19 cellular contexts compared by ENCODE assay signal in the genomic region with DNA sequence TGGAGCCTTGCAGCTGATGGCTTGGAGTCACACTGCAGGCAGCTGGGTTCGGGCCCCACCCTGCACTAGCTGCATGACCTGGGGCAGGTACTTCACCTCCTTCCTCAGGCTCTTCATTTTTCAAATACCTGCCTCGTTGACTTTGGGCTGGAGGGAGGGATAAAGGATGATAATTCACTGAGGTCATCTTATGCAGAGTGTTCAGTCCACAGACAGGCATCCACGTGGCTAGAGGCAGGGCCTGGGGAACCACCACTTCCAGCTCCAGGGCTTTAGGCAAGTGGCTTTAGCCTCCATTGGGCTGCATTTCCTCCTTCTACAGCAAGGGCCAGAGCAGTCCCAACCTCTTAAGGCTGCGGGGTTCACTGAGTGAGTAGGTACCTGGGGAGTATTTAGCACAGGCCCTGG.
DNase-seq lines count a peak whose midpoint lies in the region; ATAC-seq lines count a peak whose summit lies in the region.
"Had no signal": no experiment of that assay in that cellular context is flagged by ENCODE, and none has a peak within 500 bp of the region (broad histone marks: within the 10 kb centered on the region; RNA-seq: fewer than 3 reads in every experiment).

No MANE protein-coding gene starts in this region.

- 64% methylated on average over 3 of the region's 4 CpGs for WGBS in mesenchymal stem cell

- no peaks in the 10 kb centered on the region for H3K27me3 ChIP-seq in mesenchymal stem cell (ENCODE audit: control insufficient read depth in 1 of 2, insufficient read depth in 1 of 2, low read length in 2 of 2)
- H3K27me3 ChIP-seq: neutrophil, right atrium auricular region had no signal

- H2BK5ac ChIP-seq in mesenchymal stem cell (ENCODE audit: low read depth, low read length, poor library complexity, severe bottlenecking): no peak overlapping the region

- H3K23ac ChIP-seq in mesenchymal stem cell (ENCODE audit: low read length in 2 of 2): no peak overlapping the region

- H3K18ac ChIP-seq in mesenchymal stem cell (ENCODE audit: low read depth in 1 of 2, low read length in 2 of 2): no peak overlapping the region

- peak; percentile 47 for DNase-seq in EL
- DNase-seq in M059J (ENCODE audit: low read depth): peak; percentile 45
- DNase-seq in mesenchymal stem cell: no peak
- no peak for DNase-seq in activated gamma-delta T cell (lab: John Stamatoyannopoulos, UW)
- DNase-seq: activated CD8-positive, alpha-beta T cell treated with anti-CD3 and anti-CD28 coated beads, Interleukin-2, amount 10 ng/mL, durations not matched to agents 7 days and 5 days; cerebellar nuclear complex; foreskin melanocyte; NCI-H1436; NCI-H524 treated with DMSO at 0.1 percent for 48 hours; OCI-M1; stimulated activated CD4-positive, alpha-beta T cell treated with anti-CD3 and anti-CD28 coated beads, Interleukin-2, amount 100 ng/mL, for 24 hours had no signal

- no peak overlapping the region for H4K8ac ChIP-seq in mesenchymal stem cell (ENCODE audit: low read length)

- H2AK5ac ChIP-seq in mesenchymal stem cell (ENCODE audit: low read length, severe bottlenecking): no peak overlapping the region

- H3K36me3 ChIP-seq in mesenchymal stem cell (ENCODE audit: control insufficient read depth in 1 of 2, insufficient read depth in 2 of 2, low read depth in 1 of 2, low read length in 2 of 2): peaks cover 13 to 24% of the 10 kb centered on the region in 2 experiments
- H3K36me3 ChIP-seq: neutrophil, right atrium auricular region had no signal

- no peak overlapping the region for H2BK120ac ChIP-seq in mesenchymal stem cell (ENCODE audit: low read depth, low read length)

- no peak overlapping the region for H2AFZ ChIP-seq in mesenchymal stem cell (ENCODE audit: low read depth, low read length)

- H3K4me2 ChIP-seq in mesenchymal stem cell (ENCODE audit: low read length, poor library complexity, severe bottlenecking): no peak overlapping the region
- H3K4me2 ChIP-seq: KMS-11 had no signal

- peaks cover 22% of the 10 kb centered on the region for H3K36me3 Mint-ChIP-seq in dendritic cell treated with granulocyte-macrophage colony-stimulating factor and Interleukin-4, amounts not matched to agents 40 ng/mL and 50 ng/mL, for 4 days (ENCODE audit: low read depth)

- peaks cover 41% of the 10 kb centered on the region for H3K4me1 ChIP-seq in mesenchymal stem cell (ENCODE audit: control insufficient read depth, insufficient read depth, low read depth, low read length)
- H3K4me1 ChIP-seq: right atrium auricular region had no signal

- H3K4me3 ChIP-seq in mesenchymal stem cell (ENCODE audit: insufficient read depth in 1 of 2, low read depth in 1 of 2, low read length in 2 of 2): no peak overlapping the region
- H3K4me3 ChIP-seq: right atrium auricular region had no signal

- no peaks in the 10 kb centered on the region for H3K9me3 Mint-ChIP-seq in dendritic cell treated with granulocyte-macrophage colony-stimulating factor and Interleukin-4, amounts not matched to agents 40 ng/mL and 50 ng/mL, for 4 days

- H3K27ac ChIP-seq in mesenchymal stem cell (ENCODE audit: low read length, poor library complexity, severe bottlenecking): peak overlapping the region; percentile 20
- H3K27ac ChIP-seq: C4-2B, KMS-11, neutrophil, right atrium auricular region had no signal

- no peaks in the 10 kb centered on the region for H3K9me3 ChIP-seq in mesenchymal stem cell (ENCODE audit: control insufficient read depth, low read length)
- H3K9me3 ChIP-seq: neutrophil, right atrium auricular region had no signal

- ATAC-seq in HG03565 (IDR thresholded peaks at IDR 0.05; ENCODE audit: unreplicated experiment) (no peak), GM21528 (IDR thresholded peaks at IDR 0.05; ENCODE audit: low FRiP score, unreplicated experiment) (no peak), HG02870 (IDR thresholded peaks at IDR 0.05; ENCODE audit: unreplicated experiment) (no peak)
- ATAC-seq: activated CD8-positive, alpha-beta T cell treated with anti-CD3 and anti-CD28 coated beads, Interleukin-2, amount 10 ng/mL, durations not matched to agents 7 days and 5 days had no signal

- H3K4me3 Mint-ChIP-seq in dendritic cell treated with granulocyte-macrophage colony-stimulating factor and Interleukin-4, amounts not matched to agents 40 ng/mL and 50 ng/mL, for 4 days: no peak overlapping the region
- H3K4me3 Mint-ChIP-seq: activated CD8-positive, alpha-beta T cell treated with anti-CD3 and anti-CD28 coated beads, Interleukin-2, amount 10 ng/mL, durations not matched to agents 7 days and 5 days had no signal

- intact Hi-C loops in dendritic cell treated with granulocyte-macrophage colony-stimulating factor and Interleukin-4, amounts not matched to agents 40 ng/mL and 50 ng/mL, for 4 days (cut with micrococcal nuclease): no loop called here

- H3K14ac ChIP-seq in mesenchymal stem cell (ENCODE audit: low read length in 2 of 2): peak overlapping the region in 1 of 2 experiments; percentile 50

- H3K27me3 Mint-ChIP-seq in dendritic cell treated with granulocyte-macrophage colony-stimulating factor and Interleukin-4, amounts not matched to agents 40 ng/mL and 50 ng/mL, for 4 days: no peaks in the 10 kb centered on the region

- H4K91ac ChIP-seq in mesenchymal stem cell (ENCODE audit: low read length): no peak overlapping the region

- H3K79me1 ChIP-seq in mesenchymal stem cell (replicated peaks; ENCODE audit: low read length, poor library complexity, severe bottlenecking): peaks cover 29% of the 10 kb centered on the region

- H2BK15ac ChIP-seq in mesenchymal stem cell (ENCODE audit: low read depth, poor library complexity, severe bottlenecking): peak overlapping the region; percentile 6

- H3K9ac ChIP-seq in mesenchymal stem cell (ENCODE audit: low read length): no peak overlapping the region
- H3K9ac ChIP-seq: KMS-11 had no signal

- H3K4me1 Mint-ChIP-seq in dendritic cell treated with granulocyte-macrophage colony-stimulating factor and Interleukin-4, amounts not matched to agents 40 ng/mL and 50 ng/mL, for 4 days (ENCODE audit: low read depth): peaks cover 13% of the 10 kb centered on the region

- peak overlapping the region in 1 of 2 experiments; percentile 2 for H2BK12ac ChIP-seq in mesenchymal stem cell (ENCODE audit: low read length in 2 of 2)

- no peak overlapping the region for H3K4ac ChIP-seq in mesenchymal stem cell (ENCODE audit: low read depth in 1 of 2, low read length in 2 of 2)

- H3K27ac Mint-ChIP-seq in dendritic cell treated with granulocyte-macrophage colony-stimulating factor and Interleukin-4, amounts not matched to agents 40 ng/mL and 50 ng/mL, for 4 days: peak overlapping the region; percentile 21
- H3K27ac Mint-ChIP-seq: activated CD8-positive, alpha-beta T cell treated with anti-CD3 and anti-CD28 coated beads, Interleukin-2, amount 10 ng/mL, durations not matched to agents 7 days and 5 days had no signal

Comparison
In these comparisons a context has a peak if more than half of its experiments do, and no peak if none do; other contexts are left out.
1. DNase-seq: peak in EL (single experiment) and M059J (single experiment); none in mesenchymal stem cell (single experiment) and activated gamma-delta T cell (single experiment).